2 cellular contexts compared by ENCODE assay signal in genomic region chr12:132773077-132774020, GRCh38.
TF ChIP-seq lines count a peak whose summit lies in the region.

No MANE protein-coding gene starts in this region.

TF ChIP-seq in IMR-90, 13 proteins besides CTCF, POLR2A, EP300 and RAD21:
- TF ChIP-seq SMC3 (IDR thresholded peaks at IDR 0.05; ENCODE audit: low read depth, low read length) (no peak), RCOR1 (IDR thresholded peaks at IDR 0.05; ENCODE audit: insufficient replicate concordance, low read length) (no peak), MAFK (IDR thresholded peaks at IDR 0.05; ENCODE audit: low read depth, low read length) (no peak), NFE2L2 (IDR thresholded peaks at IDR 0.05; ENCODE audit: low read depth, low read length) (no peak), ELK1 (IDR thresholded peaks at IDR 0.05; ENCODE audit: borderline replicate concordance, low read depth, low read length) (no peak), RFX5 (IDR thresholded peaks at IDR 0.05; ENCODE audit: low read depth, low read length) (no peak), CHD1 (IDR thresholded peaks at IDR 0.05; ENCODE audit: low read depth, low read length) (no peak), BHLHE40 (IDR thresholded peaks at IDR 0.05; ENCODE audit: low read depth, low read length) (no peak), USF2 (IDR thresholded peaks at IDR 0.05; ENCODE audit: low read depth, low read length) (no peak), FOS (IDR thresholded peaks at IDR 0.05; ENCODE audit: low read depth, low read length) (no peak), MXI1 (IDR thresholded peaks at IDR 0.05; ENCODE audit: borderline replicate concordance, low read depth, low read length) (no peak), MAZ (IDR thresholded peaks at IDR 0.05; ENCODE audit: borderline replicate concordance, low read depth, low read length) (no peak), CEBPB (IDR thresholded peaks at IDR 0.05; ENCODE audit: low read depth, low read length) (no peak)
TF ChIP-seq in IMR-90: peak in this region for 0.

TF ChIP-seq in K562, 482 proteins besides CTCF, POLR2A, EP300 and RAD21:
- no peak for TF ChIP-seq EHMT2 (IDR thresholded peaks at IDR 0.05)
- TF ChIP-seq DIDO1 (tag; IDR thresholded peaks at IDR 0.05; ENCODE audit: low read depth), result no peak
- TF ChIP-seq POLR2G (IDR thresholded peaks at IDR 0.05; ENCODE audit: low read depth, low read length), result peak; percentile 40
- TF ChIP-seq MEIS2 (IDR thresholded peaks at IDR 0.05; ENCODE audit: partially characterized antibody), result no peak
TF ChIP-seq in K562: peak in this region for 1.
